ENCODE assay signal across 31 cellular contexts in genomic region chr12:31914927-31915326, GRCh38.
"Had no signal": no experiment of that assay in that cellular context is flagged by ENCODE, and none has a peak within 500 bp of the region (broad histone marks: within the 10 kb centered on the region; RNA-seq: fewer than 3 reads in every experiment).

No MANE protein-coding gene starts in this region.

- ATAC-seq: activated naive CD4-positive, alpha-beta T cell treated with anti-CD3 and anti-CD28 coated beads, Interleukin-2, amount 50 U/mL, for 72 hours; activated T-cell treated with anti-CD3 and anti-CD28 coated beads, Interleukin-2, amount 50 U/mL, for 72 hours; T-helper 17 cell had no signal

- H3K9me3 ChIP-seq: ascending aorta, colonic mucosa had no signal

- H3K36me3 Mint-ChIP-seq: brain had no signal

- H3K27me3 Mint-ChIP-seq: activated CD4-positive, alpha-beta memory T cell treated with anti-CD3 and anti-CD28 coated beads, Interleukin-2, amount 10 ng/mL, durations not matched to agents 7 days and 5 days; activated CD4-positive, alpha-beta T cell treated with anti-CD3 and anti-CD28 coated beads, Interleukin-2, amount 10 ng/mL, durations not matched to agents 7 days and 5 days; activated naive CD4-positive, alpha-beta T cell treated with anti-CD3 and anti-CD28 coated beads, Interleukin-2, amount 10 ng/mL, durations not matched to agents 7 days and 5 days; activated naive CD8-positive, alpha-beta T cell treated with anti-CD3 and anti-CD28 coated beads, Interleukin-2, amount 10 ng/mL, durations not matched to agents 7 days and 5 days; activated T-cell treated with anti-CD3 and anti-CD28 coated beads, Interleukin-2, amount 50 U/mL, for 24 hours; T-helper 17 cell had no signal

- H3K4me3 Mint-ChIP-seq: activated CD4-positive, alpha-beta memory T cell treated with anti-CD3 and anti-CD28 coated beads, Interleukin-2, amount 10 ng/mL, durations not matched to agents 7 days and 5 days; activated CD4-positive, alpha-beta T cell treated with anti-CD3 and anti-CD28 coated beads, Interleukin-2, amount 10 ng/mL, durations not matched to agents 7 days and 5 days; activated naive CD4-positive, alpha-beta T cell treated with anti-CD3 and anti-CD28 coated beads, Interleukin-2, amount 10 ng/mL, durations not matched to agents 7 days and 5 days; activated naive CD8-positive, alpha-beta T cell treated with anti-CD3 and anti-CD28 coated beads, Interleukin-2, amount 10 ng/mL, durations not matched to agents 7 days and 5 days; activated T-cell treated with anti-CD3 and anti-CD28 coated beads, Interleukin-2, amount 50 U/mL, for 24 hours; activated T-cell treated with anti-CD3 and anti-CD28 coated beads, Interleukin-2, amount 50 U/mL, for 72 hours; brain; T-helper 17 cell; T-helper 2 cell treated with Interferon-gamma antibody and Interleukin-4, amounts not matched to agents 5 μg/mL and 100 μg/mL, for 36 hours had no signal

- DNase-seq: activated CD4-positive, alpha-beta memory T cell treated with anti-CD3 and anti-CD28 coated beads, Interleukin-2, amount 10 ng/mL, durations not matched to agents 7 days and 5 days; activated CD4-positive, alpha-beta T cell treated with anti-CD3 and anti-CD28 coated beads for 4 hours; activated CD4-positive, alpha-beta T cell treated with anti-CD3 and anti-CD28 coated beads, Interleukin-2, amount 10 ng/mL, durations not matched to agents 7 days and 5 days; activated CD4-positive, alpha-beta T cell treated with anti-CD3 and anti-CD28 coated beads, Interleukin-2, amount 50 U/mL, for 4 hours; activated CD4-positive, CD25-positive, alpha-beta regulatory T cell; activated CD4-positive, CD25-positive, alpha-beta regulatory T cell treated with anti-CD3 and anti-CD28 coated beads, Interleukin-2, amount 50 U/mL, for 72 hours; activated CD8-positive, alpha-beta memory T cell treated with anti-CD3 and anti-CD28 coated beads, Interleukin-2, amount 50 U/mL, for 48 hours; activated gamma-delta T cell; activated naive CD4-positive, alpha-beta T cell; activated naive CD4-positive, alpha-beta T cell treated with anti-CD3 and anti-CD28 coated beads, Interleukin-2, amount 10 ng/mL, durations not matched to agents 7 days and 5 days; activated naive CD8-positive, alpha-beta T cell treated with anti-CD3 and anti-CD28 coated beads, Interleukin-2, amount 10 ng/mL, durations not matched to agents 7 days and 5 days; activated T-cell treated with anti-CD3 and anti-CD28 coated beads for 4 hours; activated T-cell treated with anti-CD3 and anti-CD28 coated beads, Interleukin-2, amount 50 U/mL, for 24 hours; activated T-cell treated with anti-CD3 and anti-CD28 coated beads, Interleukin-2, amount 50 U/mL, for 72 hours; central memory CD4-positive, alpha-beta T cell; cerebellar nuclear complex; colonic mucosa; effector CD8-positive, alpha-beta T cell; esophagus squamous epithelium; foreskin melanocyte; head of caudate nucleus; T-helper 17 cell had no signal

- H3K4me3 ChIP-seq: ascending aorta, breast epithelium, cardiac muscle cell, colonic mucosa, esophagus squamous epithelium had no signal

- H3K4me1 Mint-ChIP-seq: activated CD4-positive, alpha-beta memory T cell treated with anti-CD3 and anti-CD28 coated beads, Interleukin-2, amount 10 ng/mL, durations not matched to agents 7 days and 5 days; activated CD4-positive, alpha-beta T cell treated with anti-CD3 and anti-CD28 coated beads, Interleukin-2, amount 10 ng/mL, durations not matched to agents 7 days and 5 days; activated naive CD4-positive, alpha-beta T cell treated with anti-CD3 and anti-CD28 coated beads, Interleukin-2, amount 10 ng/mL, durations not matched to agents 7 days and 5 days; activated naive CD8-positive, alpha-beta T cell treated with anti-CD3 and anti-CD28 coated beads, Interleukin-2, amount 10 ng/mL, durations not matched to agents 7 days and 5 days; brain; T-helper 17 cell had no signal

- H3K27me3 ChIP-seq: ascending aorta, breast epithelium, cardiac muscle cell, colonic mucosa, esophagus squamous epithelium had no signal

- H3K4me1 ChIP-seq: ascending aorta, breast epithelium, colonic mucosa, esophagus squamous epithelium had no signal

- FAIRE-seq: endometrium, endothelial cell of umbilical vein had no signal

- H3K36me3 ChIP-seq: ascending aorta, breast epithelium, cardiac muscle cell, colonic mucosa, esophagus squamous epithelium had no signal

- H3K27ac ChIP-seq: ascending aorta, breast epithelium, cardiac muscle cell, colonic mucosa, epithelial cell of prostate, esophagus squamous epithelium had no signal

- H3K27ac Mint-ChIP-seq: activated CD4-positive, alpha-beta memory T cell treated with anti-CD3 and anti-CD28 coated beads, Interleukin-2, amount 10 ng/mL, durations not matched to agents 7 days and 5 days; activated CD4-positive, alpha-beta T cell treated with anti-CD3 and anti-CD28 coated beads, Interleukin-2, amount 10 ng/mL, durations not matched to agents 7 days and 5 days; activated naive CD4-positive, alpha-beta T cell treated with anti-CD3 and anti-CD28 coated beads, Interleukin-2, amount 10 ng/mL, durations not matched to agents 7 days and 5 days; activated naive CD8-positive, alpha-beta T cell treated with anti-CD3 and anti-CD28 coated beads, Interleukin-2, amount 10 ng/mL, durations not matched to agents 7 days and 5 days; activated T-cell treated with anti-CD3 and anti-CD28 coated beads, Interleukin-2, amount 50 U/mL, for 24 hours; activated T-cell treated with anti-CD3 and anti-CD28 coated beads, Interleukin-2, amount 50 U/mL, for 72 hours; brain; T-helper 17 cell; T-helper 2 cell treated with Interferon-gamma antibody and Interleukin-4, amounts not matched to agents 5 μg/mL and 100 μg/mL, for 36 hours had no signal
